18 cellular contexts compared by ENCODE assay signal in genomic region chr12:47409310-47409709, GRCh38.
"Had no signal": no experiment of that assay in that cellular context is flagged by ENCODE, and none has a peak within 500 bp of the region (broad histone marks: within the 10 kb centered on the region; RNA-seq: fewer than 3 reads in every experiment).

No MANE protein-coding gene starts in this region.

- ATAC-seq: left ventricle myocardium superior, mucosa of descending colon, natural killer cell, pancreas had no signal

- H3K27ac Mint-ChIP-seq: activated naive CD4-positive, alpha-beta T cell treated with anti-CD3 and anti-CD28 coated beads, Interleukin-2, amount 10 ng/mL, durations not matched to agents 7 days and 5 days; immature natural killer cell; natural killer cell; T-helper 1 cell treated with Interleukin-12 subunit alpha and Interleukin-12 subunit beta and Interleukin-4 antibody, amounts not matched to agents 30 μg/mL and 1 μg/mL, for 36 hours had no signal

- H3K36me3 Mint-ChIP-seq: brain, natural killer cell had no signal

- H3K36me3 ChIP-seq: pancreas, spleen, transverse colon, uterus had no signal

- H3K4me3 ChIP-seq: mucosa of descending colon, pancreas, spleen, transverse colon, uterus had no signal

- H3K4me3 Mint-ChIP-seq: activated naive CD4-positive, alpha-beta T cell treated with anti-CD3 and anti-CD28 coated beads, Interleukin-2, amount 10 ng/mL, durations not matched to agents 7 days and 5 days; brain; immature natural killer cell; natural killer cell; T-helper 1 cell treated with Interleukin-12 subunit alpha and Interleukin-12 subunit beta and Interleukin-4 antibody, amounts not matched to agents 30 μg/mL and 1 μg/mL, for 36 hours had no signal

- DNase-seq: activated CD4-positive, alpha-beta T cell treated with anti-CD3 and anti-CD28 coated beads, Interleukin-2, amount 50 U/mL, for 4 hours; activated CD4-positive, CD25-positive, alpha-beta regulatory T cell treated with anti-CD3 and anti-CD28 coated beads, Interleukin-2, amount 50 U/mL, for 72 hours; activated naive CD4-positive, alpha-beta T cell treated with anti-CD3 and anti-CD28 coated beads, Interleukin-2, amount 10 ng/mL, durations not matched to agents 7 days and 5 days; activated T-cell treated with anti-CD3 and anti-CD28 coated beads for 4 hours; immature natural killer cell; left ventricle myocardium superior; mesenchymal stem cell; mucosa of descending colon; natural killer cell; pancreas; spleen; stimulated activated CD4-positive, alpha-beta T cell treated with anti-CD3 and anti-CD28 coated beads, Interleukin-4, amount 100 ng/mL, for 4 hours; stimulated activated naive CD4-positive, alpha-beta T cell treated with Interleukin-2 at 50 U/mL for 16 hours; transverse colon; uterus had no signal

- H3K4me1 ChIP-seq: pancreas, uterus had no signal

- H3K9me3 Mint-ChIP-seq: activated naive CD4-positive, alpha-beta T cell treated with anti-CD3 and anti-CD28 coated beads, Interleukin-2, amount 10 ng/mL, durations not matched to agents 7 days and 5 days; immature natural killer cell; natural killer cell; T-helper 1 cell treated with Interleukin-12 subunit alpha and Interleukin-12 subunit beta and Interleukin-4 antibody, amounts not matched to agents 30 μg/mL and 1 μg/mL, for 36 hours had no signal

- H3K9me3 ChIP-seq: mucosa of descending colon, pancreas, spleen, transverse colon, uterus had no signal

- H3K27ac ChIP-seq: pancreas, spleen, uterus, VCaP had no signal

- H3K27me3 ChIP-seq: pancreas, spleen, transverse colon, uterus had no signal
